ENCODE assay signal across 29 cellular contexts in the genomic region with DNA sequence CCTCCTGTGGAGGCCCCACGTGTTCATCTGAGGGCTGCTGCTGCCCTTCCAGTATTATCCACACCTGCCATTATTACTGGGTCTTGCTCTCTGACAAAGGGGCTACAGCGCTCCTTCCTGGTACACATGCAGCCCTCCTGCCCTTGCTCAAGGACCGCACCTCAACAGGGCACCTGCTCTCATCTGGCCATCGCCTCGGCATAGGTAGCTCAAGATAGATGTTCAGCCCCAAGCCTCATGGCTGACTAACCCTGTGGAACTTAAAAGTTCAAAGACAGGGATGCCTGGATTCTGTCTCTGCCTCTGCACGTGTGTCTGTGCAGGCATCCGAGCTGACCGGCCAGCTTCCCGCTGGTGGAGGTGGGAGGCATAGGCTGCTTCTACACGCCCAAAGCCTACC.
"Had no signal": no experiment of that assay in that cellular context is flagged by ENCODE, and none has a peak within 500 bp of the region (broad histone marks: within the 10 kb centered on the region; RNA-seq: fewer than 3 reads in every experiment).

No MANE protein-coding gene starts in this region.

- FAIRE-seq: colon, pancreas, small intestine had no signal

- H3K27ac ChIP-seq: dorsolateral prefrontal cortex, epithelial cell of prostate, foreskin keratinocyte, gastroesophageal sphincter, heart right ventricle, pancreas, right lobe of liver, suprapubic skin, transverse colon had no signal

- DNase-seq: central memory CD4-positive, alpha-beta T cell; dorsolateral prefrontal cortex; effector CD8-positive, alpha-beta T cell; endodermal cell; foreskin keratinocyte; heart right ventricle; hippocampal formation; immature natural killer cell; islet precursor cell; kidney glomerular epithelial cell; left colon; mesenchymal stem cell; mucosa of descending colon; naive B cell; occipital lobe; pancreas; right lobe of liver; small intestine; stimulated activated CD4-positive, alpha-beta T cell treated with anti-CD3 and anti-CD28 coated beads, Interleukin-15, amount 100 ng/mL, for 24 hours; stimulated activated CD4-positive, alpha-beta T cell treated with anti-CD3 and anti-CD28 coated beads, Interleukin-2, amount 100 ng/mL, for 48 hours; stimulated activated naive B cell treated with anti-CD40 and anti-IgM and Interleukin-4, amounts not matched to agents 10 μg/mL and 1 μg/mL and 100 μg/mL, for 72 hours; transverse colon had no signal

- H3K9me3 ChIP-seq: gastroesophageal sphincter, pancreas, right lobe of liver, suprapubic skin had no signal

- H3K9me3 Mint-ChIP-seq: endodermal cell; immature natural killer cell; mesothelial cell of epicardium; natural killer cell treated with Interleukin-12 subunit alpha and Interleukin-12 subunit beta and Interleukin-15 and Interleukin-18, amount 100 ng/mL, for 72 hours; stimulated activated naive CD8-positive, alpha-beta T cell treated with anti-CD3 and anti-CD28 coated beads, Interleukin-15, Interleukin-2, amounts not matched to agents 100 ng/mL and 50 ng/mL, for 24 hours had no signal

- H3K36me3 Mint-ChIP-seq: immature natural killer cell; mesothelial cell of epicardium; naive B cell; natural killer cell treated with Interleukin-12 subunit alpha and Interleukin-12 subunit beta and Interleukin-15 and Interleukin-18, amount 100 ng/mL, for 72 hours; stimulated activated naive B cell treated with anti-CD40 and anti-IgM and Interleukin-4, amounts not matched to agents 10 μg/mL and 1 μg/mL and 100 μg/mL, for 72 hours had no signal

- H3K4me1 Mint-ChIP-seq: immature natural killer cell; stimulated activated naive B cell treated with anti-CD40 and anti-IgM and Interleukin-4, amounts not matched to agents 10 μg/mL and 1 μg/mL and 100 μg/mL, for 72 hours had no signal

- H3K27me3 ChIP-seq: foreskin keratinocyte, right lobe of liver, transverse colon had no signal

- H3K27ac Mint-ChIP-seq: endodermal cell; immature natural killer cell; mesothelial cell of epicardium; naive B cell; natural killer cell treated with Interleukin-12 subunit alpha and Interleukin-12 subunit beta and Interleukin-15 and Interleukin-18, amount 100 ng/mL, for 72 hours; stimulated activated naive B cell treated with anti-CD40 and anti-IgM and Interleukin-4, amounts not matched to agents 10 μg/mL and 1 μg/mL and 100 μg/mL, for 72 hours; stimulated activated naive CD8-positive, alpha-beta T cell treated with anti-CD3 and anti-CD28 coated beads, Interleukin-15, Interleukin-2, amounts not matched to agents 100 ng/mL and 50 ng/mL, for 24 hours had no signal

- H3K4me3 ChIP-seq: dorsolateral prefrontal cortex, gastroesophageal sphincter, heart right ventricle, mucosa of descending colon, pancreas, right lobe of liver, suprapubic skin, transverse colon had no signal

- H3K4me3 Mint-ChIP-seq: endodermal cell; immature natural killer cell; mesothelial cell of epicardium; naive B cell; natural killer cell treated with Interleukin-12 subunit alpha and Interleukin-12 subunit beta and Interleukin-15 and Interleukin-18, amount 100 ng/mL, for 72 hours; stimulated activated naive B cell treated with anti-CD40 and anti-IgM and Interleukin-4, amounts not matched to agents 10 μg/mL and 1 μg/mL and 100 μg/mL, for 72 hours; stimulated activated naive CD8-positive, alpha-beta T cell treated with anti-CD3 and anti-CD28 coated beads, Interleukin-15, Interleukin-2, amounts not matched to agents 100 ng/mL and 50 ng/mL, for 24 hours had no signal

- H3K4me1 ChIP-seq: foreskin keratinocyte, gastroesophageal sphincter, heart right ventricle, pancreas, right lobe of liver, suprapubic skin, transverse colon had no signal

- H3K36me3 ChIP-seq: gastroesophageal sphincter, heart right ventricle, pancreas, right lobe of liver, suprapubic skin, transverse colon had no signal
